Comparison of ENCODE assay signal across 1 cellular context in the genomic region with DNA sequence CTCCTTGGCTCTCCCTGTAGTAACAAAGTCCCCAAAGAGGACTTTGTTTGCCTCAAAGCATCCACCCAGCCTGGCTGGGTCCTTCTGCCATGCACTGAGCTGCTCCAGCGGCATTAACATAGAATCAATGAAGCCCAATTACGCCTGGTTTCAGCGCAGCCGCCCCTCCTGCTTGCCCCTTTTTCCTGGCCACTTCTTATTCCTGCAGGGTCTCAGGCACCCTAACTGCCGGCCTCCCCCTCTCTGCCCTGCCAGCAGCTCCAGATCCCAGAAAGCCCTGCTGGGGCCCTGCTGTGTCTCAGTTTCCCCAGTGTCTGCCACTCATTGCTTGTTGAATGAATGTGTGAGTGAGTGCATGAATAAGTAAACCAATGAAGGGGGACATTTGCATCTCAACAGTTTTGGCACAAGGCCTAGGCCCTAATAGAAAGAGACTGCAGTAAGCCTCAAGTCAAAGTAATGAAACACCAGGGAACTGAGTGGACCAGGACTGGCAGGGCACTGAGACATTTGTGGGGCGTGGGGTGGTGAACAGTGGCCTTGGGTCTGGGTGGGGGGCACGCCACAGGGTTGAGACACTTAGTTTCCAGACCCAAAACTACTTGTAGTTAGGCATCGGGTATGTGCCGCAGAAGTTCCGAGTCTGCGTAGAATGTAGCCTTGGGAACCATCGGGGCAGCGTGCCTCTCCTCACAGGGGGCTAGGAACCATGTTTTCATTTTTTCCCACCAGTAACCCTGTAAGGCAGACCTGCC.
TF ChIP-seq lines count a peak whose summit lies in the region.

No MANE protein-coding gene starts in this region.

TF ChIP-seq in WTC11, 78 proteins besides CTCF, POLR2A, EP300 and RAD21 (continued from another document):
- TF ChIP-seq, protein P1, sequence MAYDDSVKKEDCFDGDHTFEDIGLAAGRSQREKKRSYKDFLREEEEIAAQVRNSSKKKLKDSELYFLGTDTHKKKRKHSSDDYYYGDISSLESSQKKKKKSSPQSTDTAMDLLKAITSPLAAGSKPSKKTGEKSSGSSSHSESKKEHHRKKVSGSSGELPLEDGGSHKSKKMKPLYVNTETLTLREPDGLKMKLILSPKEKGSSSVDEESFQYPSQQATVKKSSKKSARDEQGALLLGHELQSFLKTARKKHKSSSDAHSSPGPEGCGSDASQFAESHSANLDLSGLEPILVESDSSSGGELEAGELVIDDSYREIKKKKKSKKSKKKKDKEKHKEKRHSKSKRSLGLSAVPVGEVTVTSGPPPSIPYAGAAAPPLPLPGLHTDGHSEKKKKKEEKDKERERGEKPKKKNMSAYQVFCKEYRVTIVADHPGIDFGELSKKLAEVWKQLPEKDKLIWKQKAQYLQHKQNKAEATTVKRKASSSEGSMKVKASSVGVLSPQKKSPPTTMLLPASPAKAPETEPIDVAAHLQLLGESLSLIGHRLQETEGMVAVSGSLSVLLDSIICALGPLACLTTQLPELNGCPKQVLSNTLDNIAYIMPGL (CRISPR knock-in tag; IDR thresholded peaks at IDR 0.05) = no peak
- TF ChIP-seq, protein P2, sequence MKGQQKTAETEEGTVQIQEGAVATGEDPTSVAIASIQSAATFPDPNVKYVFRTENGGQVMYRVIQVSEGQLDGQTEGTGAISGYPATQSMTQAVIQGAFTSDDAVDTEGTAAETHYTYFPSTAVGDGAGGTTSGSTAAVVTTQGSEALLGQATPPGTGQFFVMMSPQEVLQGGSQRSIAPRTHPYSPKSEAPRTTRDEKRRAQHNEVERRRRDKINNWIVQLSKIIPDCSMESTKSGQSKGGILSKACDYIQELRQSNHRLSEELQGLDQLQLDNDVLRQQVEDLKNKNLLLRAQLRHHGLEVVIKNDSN (CRISPR knock-in tag; IDR thresholded peaks at IDR 0.05) = no peak
- TF ChIP-seq ZNF232 (CRISPR knock-in tag; IDR thresholded peaks at IDR 0.05) = no peak
- no peak for TF ChIP-seq KAT7 (CRISPR knock-in tag; IDR thresholded peaks at IDR 0.05; ENCODE audit: borderline replicate concordance)
- TF ChIP-seq NR1H2 (CRISPR knock-in tag; IDR thresholded peaks at IDR 0.05) = no peak
